ENCODE assay signal across 14 cellular contexts in genomic region chr1:157154291-157154690, GRCh38. TPM values are rescaled to one million over a fixed set of nuclear protein-coding genes. Genes with fewer than 3 reads are reported as not detected.
DNase-seq lines count a peak whose midpoint lies in the region; ATAC-seq lines count a peak whose summit lies in the region.
"Had no signal": no experiment of that assay in that cellular context is flagged by ENCODE, and none has a peak within 500 bp of the region (broad histone marks: within the 10 kb centered on the region; RNA-seq: fewer than 3 reads in every experiment).

No MANE protein-coding gene starts in this region.

- H3K23ac ChIP-seq in neuronal stem cell (ENCODE audit: low read depth, low read length, poor library complexity) = peak overlapping the region; percentile 48

- H2AFZ ChIP-seq in neuronal stem cell (ENCODE audit: low read length) = no peak overlapping the region

- H3K27me3 ChIP-seq in duodenal mucosa (ENCODE audit: control insufficient read depth in 1 of 2, insufficient read depth in 2 of 2, low read length in 2 of 2) (peaks cover 0 to 7% of the 10 kb centered on the region in 2 donors), neuronal stem cell (ENCODE audit: control insufficient read depth in 3 of 3, insufficient read depth in 3 of 3, low read depth in 1 of 3, low read length in 3 of 3) (peaks cover 0 to 39% (median 0%) of the 10 kb centered on the region in 3 experiments)

- H3K36me3 ChIP-seq in duodenal mucosa (ENCODE audit: control insufficient read depth in 1 of 2, insufficient read depth in 2 of 2, low read length in 2 of 2) (no peaks in the 10 kb centered on the region), neuronal stem cell (replicated peaks in 1 of 2; ENCODE audit: control insufficient read depth in 2 of 2, insufficient read depth in 2 of 2, low read length in 2 of 2) (no peaks in the 10 kb centered on the region)

- DNase-seq in COLO668 (lab: John Stamatoyannopoulos, UW; ENCODE audit: unreplicated experiment) = peak; percentile 13
- DNase-seq in NCI-H146 (lab: John Stamatoyannopoulos, UW) = peak; percentile 25
- DNase-seq in neuronal stem cell (ENCODE audit: low spot score) = no peak
- DNase-seq in iPS-NIHi11 (ENCODE audit: low spot score) = no peak
- DNase-seq in HuH-7.5 (ENCODE audit: low spot score) = no peak
- DNase-seq: activated naive CD4-positive, alpha-beta T cell treated with Interleukin-2 at 50 U/mL for 16 hours; CD4-positive, alpha-beta memory T cell; KG1; naive B cell; NCI-H1436; NCI-H526 treated with DMSO at 0.1 percent for 48 hours; SHP77 had no signal

- peaks cover 24 to 25% of the 10 kb centered on the region in 2 donors for H3K4me1 ChIP-seq in duodenal mucosa (ENCODE audit: control insufficient read depth in 1 of 2, insufficient read depth in 2 of 2, low read length in 2 of 2)
- H3K4me1 ChIP-seq in neuronal stem cell (ENCODE audit: control insufficient read depth in 2 of 2, insufficient read depth in 1 of 2, low read depth in 1 of 2, low read length in 2 of 2) = peaks cover 0 to 24% of the 10 kb centered on the region in 2 donors

- H3K4me2 ChIP-seq in neuronal stem cell (ENCODE audit: insufficient read depth, low read length, poor library complexity, severe bottlenecking) = no peak overlapping the region

- no peak for ATAC-seq in GM18867 (IDR thresholded peaks at IDR 0.05; ENCODE audit: unreplicated experiment)

- no peak overlapping the region for H2BK120ac ChIP-seq in neuronal stem cell (ENCODE audit: low read depth, low read length)

- H3K27ac ChIP-seq in duodenal mucosa (ENCODE audit: low read depth, low read length) (peak overlapping the region; percentile 3), neuronal stem cell (replicated peaks; ENCODE audit: low read length) (no peak overlapping the region)

- H2BK15ac ChIP-seq in neuronal stem cell (ENCODE audit: low read length) = peak overlapping the region; percentile 49

- no peaks in the 10 kb centered on the region for H3K79me1 ChIP-seq in neuronal stem cell (ENCODE audit: low read depth, low read length)

- no peak overlapping the region for H3K18ac ChIP-seq in neuronal stem cell (ENCODE audit: low read length)

- no peak overlapping the region for H4K8ac ChIP-seq in neuronal stem cell (ENCODE audit: low read depth, low read length)

- no CpG with 5 or more reads among the region's 5 CpGs for WGBS in neuronal stem cell (ENCODE audit: extremely low coverage in 2 of 2, insufficient read length in 2 of 2, insufficient replicate concordance in 1 of 2), 2 donors

- H3K14ac ChIP-seq in neuronal stem cell (ENCODE audit: low read length) = no peak overlapping the region

- H2BK12ac ChIP-seq in neuronal stem cell (ENCODE audit: low read length) = no peak overlapping the region

- H3K4ac ChIP-seq in neuronal stem cell (ENCODE audit: low read length) = no peak overlapping the region

- H3K9ac ChIP-seq in duodenal mucosa (ENCODE audit: low read depth in 1 of 2, low read length in 2 of 2) = peak overlapping the region; percentile 9 to 25
- no peak overlapping the region for H3K9ac ChIP-seq in neuronal stem cell (ENCODE audit: low read depth, low read length, poor library complexity)

- H3K4me3 ChIP-seq in duodenal mucosa (ENCODE audit: low read depth in 1 of 2, low read length in 2 of 2) (peak overlapping the region; percentile 3 to 20), neuronal stem cell (ENCODE audit: low read length in 2 of 2) (no peak overlapping the region)

- H4K91ac ChIP-seq in neuronal stem cell (ENCODE audit: low read depth, low read length, poor library complexity) = no peak overlapping the region

- H3K9me3 ChIP-seq in duodenal mucosa (ENCODE audit: control insufficient read depth in 1 of 2, low read length in 2 of 2) = no peaks in the 10 kb centered on the region
- no peaks in the 10 kb centered on the region for H3K9me3 ChIP-seq in neuronal stem cell (replicated peaks in 1 of 2; ENCODE audit: control insufficient read depth in 2 of 2, insufficient read depth in 1 of 2, low read depth in 1 of 2, low read length in 2 of 2)

- no peak overlapping the region for H2BK5ac ChIP-seq in neuronal stem cell (ENCODE audit: low read length)

- peak overlapping the region; percentile 82 for H2AK5ac ChIP-seq in neuronal stem cell (ENCODE audit: low read depth, low read length)

RNA-seq across cellular contexts. Expression of gene ETV3, which starts 16.1 kb away (rescaled TPM):
- polyA plus RNA-seq in neuronal stem cell (2013, experiment 1 of 2) = 6.7 TPM
- polyA plus RNA-seq in neuronal stem cell (2013, experiment 2 of 2) = 6.9 TPM

RNA-seq across cellular contexts. Expression of gene ETV3L, which starts 54.7 kb away (rescaled TPM):
- 0.04 TPM for polyA plus RNA-seq in neuronal stem cell (2013, experiment 1 of 2)
- polyA plus RNA-seq in neuronal stem cell (2013, experiment 2 of 2) = 0.03 TPM
- polyA plus RNA-seq: CD4-positive, alpha-beta memory T cell had no signal

Comparison
In these comparisons a context has a peak if more than half of its experiments do, and no peak if none do; other contexts are left out.
1. DNase-seq: peak in COLO668 (single experiment) and NCI-H146 (single experiment); none in neuronal stem cell (single experiment), iPS-NIHi11 (single experiment) and HuH-7.5 (single experiment).
2. H3K4me3 ChIP-seq: peak in duodenal mucosa (2 of 2); none in neuronal stem cell (0 of 2).